ENCODE assay signal across 11 cellular contexts in genomic region chr5:139383275-139383992, GRCh38. TPM values are rescaled to one million over a fixed set of nuclear protein-coding genes. Genes with fewer than 3 reads are reported as not detected.
A peak's percentile ranks its signal among the peaks of the same experiment; 100 is the strongest.
DNase-seq lines count a peak whose midpoint lies in the region; ATAC-seq and TF ChIP-seq lines count a peak whose summit lies in the region.
"Had no signal": no experiment of that assay in that cellular context is flagged by ENCODE, and none has a peak within 500 bp of the region (broad histone marks: within the 10 kb centered on the region; RNA-seq: fewer than 3 reads in every experiment).

SLC23A1 (minus strand) TSS chr5:139383297; CDS start chr5:139383253, 44 bp downstream.

- no peaks in the 10 kb centered on the region for H3K36me3 ChIP-seq in cardiac muscle cell
- H3K36me3 ChIP-seq: MG63 had no signal

- peak within 1 kb of the TSS; percentile 46 to 52 for H3K27ac Mint-ChIP-seq in T-cell

- H3K36me3 Mint-ChIP-seq in T-cell: no peaks in the 10 kb centered on the region

- no peak within 1 kb of the TSS for H3K4me3 ChIP-seq in cardiac muscle cell
- H3K4me3 ChIP-seq: MG63 had no signal

- no peaks in the 10 kb centered on the region for H3K27me3 ChIP-seq in cardiac muscle cell
- H3K27me3 ChIP-seq: MG63 had no signal

- peak within 1 kb of the TSS in 1 of 3 donors; percentile 78 for H3K4me3 Mint-ChIP-seq in T-cell

- TF ChIP-seq CTCF in cardiac muscle cell (IDR thresholded peaks at IDR 0.05; ENCODE audit: low read depth, low read length) (no peak), GM10266 (IDR thresholded peaks at IDR 0.05; ENCODE audit: control insufficient read depth, insufficient read depth, low read depth, missing control alignments) (no peak)

- POLR2A ChIA-PET in T-cell (lab: Charles Lee): no interaction called here

- no peaks in the 10 kb centered on the region for H3K9me3 ChIP-seq in cardiac muscle cell (ENCODE audit: low read depth)
- H3K9me3 ChIP-seq: MG63 had no signal

- H3K4me1 ChIP-seq in cardiac muscle cell (ENCODE audit: low read depth): peaks cover 26% of the 10 kb centered on the region

- CTCF ChIA-PET in T-cell (lab: Charles Lee): no interaction called here

- no peak for DNase-seq in cardiac muscle cell (ENCODE audit: low read depth in 1 of 2, low spot score in 1 of 2)
- no peak for DNase-seq in cardiac septum (ENCODE audit: low spot score)
- DNase-seq in T-cell: no peak
- peak; percentile 73 for DNase-seq in left kidney (ENCODE audit: low read depth, low spot score)
- no peak for DNase-seq in GDM1 (lab: John Stamatoyannopoulos, UW)
- no peak for DNase-seq in GM10266 (ENCODE audit: extremely low spot score)
- DNase-seq in NCI-H446 treated with DMSO at 0.1 percent for 48 hours (lab: John Stamatoyannopoulos, UW): no peak
- DNase-seq: hippocampal formation, MG63 had no signal

- intact Hi-C loops in cardiac septum (cut with DNase I): no loop called here

- ATAC-seq in T-cell (replicated peaks in 1 of 4): no peak
- ATAC-seq in GM19467 (IDR thresholded peaks at IDR 0.05; ENCODE audit: unreplicated experiment): no peak

- peak within 1 kb of the TSS; percentile 52 for H3K27ac ChIP-seq in cardiac muscle cell

- no peaks in the 10 kb centered on the region for H3K27me3 Mint-ChIP-seq in T-cell

- H3K4me1 Mint-ChIP-seq in T-cell: peaks cover 28 to 38% (median 29%) of the 10 kb centered on the region in 3 donors

- H3K9me3 Mint-ChIP-seq in T-cell: no peaks in the 10 kb centered on the region

RNA-seq across cellular contexts. Expression of gene SLC23A1, which starts in this region (rescaled TPM):
- total RNA-seq in cardiac muscle cell: 0.81 TPM in 1 of 2 replicates, not detected in the other
- polyA plus RNA-seq in cardiac muscle cell: 0.06 and 0.37 TPM in 2 replicates
- total RNA-seq in cardiac septum: not detected
- under 1 TPM in 2 of 5 donors, not detected in 3; 0.15 to 0.86 TPM for total RNA-seq in T-cell
- total RNA-seq: osteocyte had no signal
